In the genomic region with DNA sequence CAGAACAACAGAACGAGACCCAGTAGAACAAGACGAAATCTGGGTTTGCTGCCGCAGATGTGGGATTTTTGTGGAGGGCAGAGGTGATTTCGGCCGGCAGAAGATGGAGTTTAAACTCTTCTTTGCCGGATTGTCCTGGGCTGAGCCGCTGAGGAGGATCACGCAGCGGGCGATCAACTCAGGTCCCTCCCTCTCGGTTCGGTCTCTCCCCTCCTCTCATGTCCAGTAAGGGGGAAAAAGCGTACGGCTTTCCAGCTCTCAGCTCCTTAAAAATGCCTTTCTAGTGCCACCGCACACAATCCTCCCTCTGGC, we compare ENCODE assay signal across 1 cellular context.
TF ChIP-seq lines count a peak whose summit lies in the region.

No MANE protein-coding gene starts in this region.

TF ChIP-seq in GM12878, 131 proteins besides CTCF, POLR2A, EP300 and RAD21:
- TF ChIP-seq CBX5 (IDR thresholded peaks at IDR 0.05; ENCODE audit: low read depth) (no peak), ASH2L (IDR thresholded peaks at IDR 0.05; ENCODE audit: borderline replicate concordance, low read depth) (no peak), DPF2 (IDR thresholded peaks at IDR 0.05) (no peak), HDAC6 (IDR thresholded peaks at IDR 0.05; ENCODE audit: unreplicated experiment) (no peak), MXI1 (IDR thresholded peaks at IDR 0.05; ENCODE audit: low read depth, low read length) (no peak), SREBF1 (IDR thresholded peaks at IDR 0.05; ENCODE audit: low read length) (no peak), TCF12 (IDR thresholded peaks at IDR 0.05; ENCODE audit: low read depth, low read length) (no peak), KLF5 (IDR thresholded peaks at IDR 0.05; ENCODE audit: partially characterized antibody) (no peak), CHD2 (IDR thresholded peaks at IDR 0.05; ENCODE audit: borderline replicate concordance, low read depth, low read length) (no peak), JUNB (IDR thresholded peaks at IDR 0.05) (no peak), NFYA (IDR thresholded peaks at IDR 0.05; ENCODE audit: borderline replicate concordance, low read depth, low read length) (no peak), GATAD2B (conservative IDR thresholded peaks at IDR 0.05; ENCODE audit: low read depth) (no peak), CREM (IDR thresholded peaks at IDR 0.05; ENCODE audit: low read depth) (no peak), MEF2A (IDR thresholded peaks at IDR 0.05; ENCODE audit: insufficient read depth, low read depth, low read length) (no peak), NBN (IDR thresholded peaks at IDR 0.05) (no peak)
- TF ChIP-seq, protein P1, sequence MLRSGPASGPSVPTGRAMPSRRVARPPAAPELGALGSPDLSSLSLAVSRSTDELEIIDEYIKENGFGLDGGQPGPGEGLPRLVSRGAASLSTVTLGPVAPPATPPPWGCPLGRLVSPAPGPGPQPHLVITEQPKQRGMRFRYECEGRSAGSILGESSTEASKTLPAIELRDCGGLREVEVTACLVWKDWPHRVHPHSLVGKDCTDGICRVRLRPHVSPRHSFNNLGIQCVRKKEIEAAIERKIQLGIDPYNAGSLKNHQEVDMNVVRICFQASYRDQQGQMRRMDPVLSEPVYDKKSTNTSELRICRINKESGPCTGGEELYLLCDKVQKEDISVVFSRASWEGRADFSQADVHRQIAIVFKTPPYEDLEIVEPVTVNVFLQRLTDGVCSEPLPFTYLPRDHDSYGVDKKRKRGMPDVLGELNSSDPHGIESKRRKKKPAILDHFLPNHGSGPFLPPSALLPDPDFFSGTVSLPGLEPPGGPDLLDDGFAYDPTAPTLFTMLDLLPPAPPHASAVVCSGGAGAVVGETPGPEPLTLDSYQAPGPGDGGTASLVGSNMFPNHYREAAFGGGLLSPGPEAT (IDR thresholded peaks at IDR 0.05; ENCODE audit: low read depth): no peak
- TF ChIP-seq, protein P2, sequence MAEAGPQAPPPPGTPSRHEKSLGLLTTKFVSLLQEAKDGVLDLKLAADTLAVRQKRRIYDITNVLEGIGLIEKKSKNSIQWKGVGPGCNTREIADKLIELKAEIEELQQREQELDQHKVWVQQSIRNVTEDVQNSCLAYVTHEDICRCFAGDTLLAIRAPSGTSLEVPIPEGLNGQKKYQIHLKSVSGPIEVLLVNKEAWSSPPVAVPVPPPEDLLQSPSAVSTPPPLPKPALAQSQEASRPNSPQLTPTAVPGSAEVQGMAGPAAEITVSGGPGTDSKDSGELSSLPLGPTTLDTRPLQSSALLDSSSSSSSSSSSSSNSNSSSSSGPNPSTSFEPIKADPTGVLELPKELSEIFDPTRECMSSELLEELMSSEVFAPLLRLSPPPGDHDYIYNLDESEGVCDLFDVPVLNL (IDR thresholded peaks at IDR 0.05; ENCODE audit: low read depth, low read length): no peak
- TF ChIP-seq, protein P3, sequence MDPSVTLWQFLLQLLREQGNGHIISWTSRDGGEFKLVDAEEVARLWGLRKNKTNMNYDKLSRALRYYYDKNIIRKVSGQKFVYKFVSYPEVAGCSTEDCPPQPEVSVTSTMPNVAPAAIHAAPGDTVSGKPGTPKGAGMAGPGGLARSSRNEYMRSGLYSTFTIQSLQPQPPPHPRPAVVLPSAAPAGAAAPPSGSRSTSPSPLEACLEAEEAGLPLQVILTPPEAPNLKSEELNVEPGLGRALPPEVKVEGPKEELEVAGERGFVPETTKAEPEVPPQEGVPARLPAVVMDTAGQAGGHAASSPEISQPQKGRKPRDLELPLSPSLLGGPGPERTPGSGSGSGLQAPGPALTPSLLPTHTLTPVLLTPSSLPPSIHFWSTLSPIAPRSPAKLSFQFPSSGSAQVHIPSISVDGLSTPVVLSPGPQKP (IDR thresholded peaks at IDR 0.05; ENCODE audit: low read depth, low read length): no peak
- TF ChIP-seq, protein P4, sequence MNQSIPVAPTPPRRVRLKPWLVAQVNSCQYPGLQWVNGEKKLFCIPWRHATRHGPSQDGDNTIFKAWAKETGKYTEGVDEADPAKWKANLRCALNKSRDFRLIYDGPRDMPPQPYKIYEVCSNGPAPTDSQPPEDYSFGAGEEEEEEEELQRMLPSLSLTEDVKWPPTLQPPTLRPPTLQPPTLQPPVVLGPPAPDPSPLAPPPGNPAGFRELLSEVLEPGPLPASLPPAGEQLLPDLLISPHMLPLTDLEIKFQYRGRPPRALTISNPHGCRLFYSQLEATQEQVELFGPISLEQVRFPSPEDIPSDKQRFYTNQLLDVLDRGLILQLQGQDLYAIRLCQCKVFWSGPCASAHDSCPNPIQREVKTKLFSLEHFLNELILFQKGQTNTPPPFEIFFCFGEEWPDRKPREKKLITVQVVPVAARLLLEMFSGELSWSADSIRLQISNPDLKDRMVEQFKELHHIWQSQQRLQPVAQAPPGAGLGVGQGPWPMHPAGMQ (IDR thresholded peaks at IDR 0.05; ENCODE audit: borderline replicate concordance): no peak
- TF ChIP-seq, protein P5, sequence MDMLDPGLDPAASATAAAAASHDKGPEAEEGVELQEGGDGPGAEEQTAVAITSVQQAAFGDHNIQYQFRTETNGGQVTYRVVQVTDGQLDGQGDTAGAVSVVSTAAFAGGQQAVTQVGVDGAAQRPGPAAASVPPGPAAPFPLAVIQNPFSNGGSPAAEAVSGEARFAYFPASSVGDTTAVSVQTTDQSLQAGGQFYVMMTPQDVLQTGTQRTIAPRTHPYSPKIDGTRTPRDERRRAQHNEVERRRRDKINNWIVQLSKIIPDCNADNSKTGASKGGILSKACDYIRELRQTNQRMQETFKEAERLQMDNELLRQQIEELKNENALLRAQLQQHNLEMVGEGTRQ (IDR thresholded peaks at IDR 0.05; ENCODE audit: borderline replicate concordance, low read depth, low read length): no peak
